Comparison of ENCODE assay signal across 16 cellular contexts in genomic region chr20:50332491-50332980, GRCh38.
"Had no signal": no experiment of that assay in that cellular context is flagged by ENCODE, and none has a peak within 500 bp of the region (broad histone marks: within the 10 kb centered on the region; RNA-seq: fewer than 3 reads in every experiment).

No MANE protein-coding gene starts in this region.

- H3K4me3 ChIP-seq: lung, mucosa of descending colon, tibial nerve had no signal

- H3K27me3 ChIP-seq: tibial nerve had no signal

- ATAC-seq: activated CD4-positive, CD25-positive, alpha-beta regulatory T cell treated with anti-CD3 and anti-CD28 coated beads, Interleukin-2, amount 50 U/mL, for 24 hours; naive thymus-derived CD8-positive, alpha-beta T cell had no signal

- H3K36me3 ChIP-seq: tibial nerve had no signal

- H3K9me3 ChIP-seq: mucosa of descending colon, tibial nerve had no signal

- H3K4me1 Mint-ChIP-seq: activated naive CD4-positive, alpha-beta T cell treated with anti-CD3 and anti-CD28 coated beads, Interleukin-2, amount 50 U/mL, for 24 hours had no signal

- H3K36me3 Mint-ChIP-seq: activated naive CD4-positive, alpha-beta T cell treated with anti-CD3 and anti-CD28 coated beads, Interleukin-2, amount 50 U/mL, for 24 hours; naive thymus-derived CD8-positive, alpha-beta T cell had no signal

- H3K4me3 Mint-ChIP-seq: activated naive CD4-positive, alpha-beta T cell treated with anti-CD3 and anti-CD28 coated beads, Interleukin-2, amount 50 U/mL, for 24 hours; activated T-cell treated with anti-CD3 and anti-CD28 coated beads, Interleukin-2, amount 50 U/mL, for 24 hours; naive thymus-derived CD8-positive, alpha-beta T cell; T-helper 2 cell treated with Interferon-gamma antibody and Interleukin-4, amounts not matched to agents 5 μg/mL and 100 μg/mL, for 36 hours had no signal

- H3K9me3 Mint-ChIP-seq: activated naive CD4-positive, alpha-beta T cell treated with anti-CD3 and anti-CD28 coated beads, Interleukin-2, amount 50 U/mL, for 24 hours; naive thymus-derived CD8-positive, alpha-beta T cell had no signal

- H3K27ac Mint-ChIP-seq: activated naive CD4-positive, alpha-beta T cell treated with anti-CD3 and anti-CD28 coated beads, Interleukin-2, amount 50 U/mL, for 24 hours; activated T-cell treated with anti-CD3 and anti-CD28 coated beads, Interleukin-2, amount 50 U/mL, for 24 hours; naive thymus-derived CD8-positive, alpha-beta T cell; T-helper 2 cell treated with Interferon-gamma antibody and Interleukin-4, amounts not matched to agents 5 μg/mL and 100 μg/mL, for 36 hours had no signal

- H3K27ac ChIP-seq: epithelial cell of prostate had no signal

- DNase-seq: activated CD4-positive, alpha-beta T cell treated with anti-CD3 and anti-CD28 coated beads, Interleukin-2, amount 50 U/mL, for 4 hours; activated effector memory CD4-positive, alpha-beta T cell treated with Interleukin-2 at 50 U/mL for 16 hours; activated T-cell treated with anti-CD3 and anti-CD28 coated beads, Interleukin-2, amount 50 U/mL, for 24 hours; central memory CD4-positive, alpha-beta T cell; cortex of kidney; effector memory CD4-positive, alpha-beta T cell; hippocampal formation; kidney glomerular epithelial cell; mucosa of descending colon had no signal
